In genomic region chr5:7467179-7467578, GRCh38 we compare ENCODE assay signal across 23 cellular contexts.
DNase-seq lines count a peak whose midpoint lies in the region; ATAC-seq, FAIRE-seq and TF ChIP-seq lines count a peak whose summit lies in the region.
"Had no signal": no experiment of that assay in that cellular context is flagged by ENCODE, and none has a peak within 500 bp of the region (broad histone marks: within the 10 kb centered on the region; RNA-seq: fewer than 3 reads in every experiment).

No MANE protein-coding gene starts in this region.

- ATAC-seq in GM23338 (no peak), WTC11 (no peak), HG03039 (IDR thresholded peaks at IDR 0.05; ENCODE audit: unreplicated experiment) (no peak)
- no peak for ATAC-seq in activated CD8-positive, alpha-beta T cell treated with anti-CD3 and anti-CD28 coated beads, Interleukin-2, amount 10 ng/mL, durations not matched to agents 7 days and 5 days
- ATAC-seq: CD8-positive, alpha-beta T cell had no signal

- H3K4me1 ChIP-seq in GM23338 (ENCODE audit: insufficient read depth), result peaks cover 53% of the 10 kb centered on the region
- H3K4me1 ChIP-seq in endodermal cell (ENCODE audit: control insufficient read depth, insufficient read depth, low read length), result no peaks in the 10 kb centered on the region
- H3K4me1 ChIP-seq: BE2C, BLaER1, Caco-2 had no signal

- H3K4me2 ChIP-seq in GM23338, result no peak overlapping the region
- H3K4me2 ChIP-seq: BLaER1 had no signal

- H3K4me1 Mint-ChIP-seq in CD14-positive monocyte (no peaks in the 10 kb centered on the region), GM23338 (peaks cover 44% of the 10 kb centered on the region), WTC11 (peaks cover 66% of the 10 kb centered on the region), endodermal cell (peaks cover 28% of the 10 kb centered on the region)
- no peaks in the 10 kb centered on the region for H3K4me1 Mint-ChIP-seq in activated CD8-positive, alpha-beta T cell treated with anti-CD3 and anti-CD28 coated beads, Interleukin-2, amount 10 ng/mL, durations not matched to agents 7 days and 5 days (ENCODE audit: low read depth)

- DNase-seq in CD14-positive monocyte (ENCODE audit: low spot score) (peak; percentile 33), GM23338 (ENCODE audit: low spot score) (no peak), WTC11 (ENCODE audit: low spot score) (no peak), endodermal cell (peak; percentile 56), GM12891 (ENCODE audit: insufficient read length, low spot score) (no peak)
- no peak for DNase-seq in activated CD8-positive, alpha-beta T cell treated with anti-CD3 and anti-CD28 coated beads, Interleukin-2, amount 10 ng/mL, durations not matched to agents 7 days and 5 days
- DNase-seq: 8988T; ACHN; BE2C; C1 segment of cervical spinal cord; Caco-2; Calu3; CD4-positive, alpha-beta T cell; CD8-positive, alpha-beta T cell; DMS79 treated with DMSO at 0.1 percent for 48 hours; GF-D8 had no signal

- H3K36me3 ChIP-seq in GM23338 (ENCODE audit: insufficient read depth), result no peaks in the 10 kb centered on the region
- no peaks in the 10 kb centered on the region for H3K36me3 ChIP-seq in endodermal cell (ENCODE audit: control insufficient read depth, insufficient read depth, low read length)
- H3K36me3 ChIP-seq: BE2C, BLaER1 had no signal

- H3K9me3 ChIP-seq in endodermal cell (ENCODE audit: control insufficient read depth, low read length), result peaks cover 16% of the 10 kb centered on the region
- H3K9me3 ChIP-seq: BE2C had no signal

- TF ChIP-seq POLR2A in GM12891 (IDR thresholded peaks at IDR 0.05; ENCODE audit: low read depth, low read length), result no peak

- H3F3A ChIP-seq in GM23338 (replicated peaks; ENCODE audit: low read depth), result no peaks in the 10 kb centered on the region

- H3K4me3 ChIP-seq in GM23338, result no peak overlapping the region
- H3K4me3 ChIP-seq in endodermal cell (ENCODE audit: low read length), result no peak overlapping the region
- H3K4me3 ChIP-seq: BLaER1 had no signal

- no peak for FAIRE-seq in GM12891 (lab: Jason Lieb, UNC)
- FAIRE-seq: A204.1, D721Med, G401.6, GM12892, GM18507 had no signal

- no peak overlapping the region for H2AFZ ChIP-seq in GM23338

- H3K27ac Mint-ChIP-seq in CD14-positive monocyte, result no peak overlapping the region
- H3K27ac Mint-ChIP-seq in GM23338, result no peak overlapping the region
- H3K27ac Mint-ChIP-seq in WTC11, result peak overlapping the region; percentile 48
- no peak overlapping the region for H3K27ac Mint-ChIP-seq in endodermal cell
- no peak overlapping the region for H3K27ac Mint-ChIP-seq in activated CD8-positive, alpha-beta T cell treated with anti-CD3 and anti-CD28 coated beads, Interleukin-2, amount 10 ng/mL, durations not matched to agents 7 days and 5 days
- H3K27ac Mint-ChIP-seq: CD4-positive, alpha-beta T cell; CD8-positive, alpha-beta T cell had no signal

- WGBS in endodermal cell (ENCODE audit: insufficient coverage in 1 of 2, insufficient read length in 1 of 2), 2 experiments, result 87 to 92% methylated on average over 7 of the region's 7 CpGs

- no peaks in the 10 kb centered on the region for H3K27me3 ChIP-seq in GM23338 (ENCODE audit: insufficient read depth)
- H3K27me3 ChIP-seq in endodermal cell (ENCODE audit: control insufficient read depth, insufficient read depth, low read length, poor library complexity, severe bottlenecking), result no peaks in the 10 kb centered on the region
- H3K27me3 ChIP-seq: BE2C, BLaER1 had no signal

- TF ChIP-seq CTCF in CD14-positive monocyte (IDR thresholded peaks at IDR 0.05), result no peak
- TF ChIP-seq CTCF in GM23338 (conservative IDR thresholded peaks at IDR 0.05; ENCODE audit: low read depth in 2 of 2), result no peak
- TF ChIP-seq CTCF in WTC11 (IDR thresholded peaks at IDR 0.05), result no peak
- no peak for TF ChIP-seq CTCF in endodermal cell (conservative IDR thresholded peaks at IDR 0.05)

- intact Hi-C loops in CD14-positive monocyte (cut with micrococcal nuclease), result no loop called here

- H3K27ac ChIP-seq in GM23338 (ENCODE audit: low read depth) (0 out of 2 replicates have a peak overlapping the region, but pooled peaks have one; percentile 30), endodermal cell (ENCODE audit: low read depth, low read length) (no peak overlapping the region)
- H3K27ac ChIP-seq: BLaER1 had no signal

- CTCF ChIA-PET in WTC11 (lab: Charles Lee), result interaction anchor here (0.8 to 5.1 kb wide), 2 partner anchors 52 to 73 kb away, joined by 3 to 25 read pairs; no protein-coding TSS in a partner anchor
- CTCF ChIA-PET in activated CD8-positive, alpha-beta T cell treated with anti-CD3 and anti-CD28 coated beads, Interleukin-2, amount 10 ng/mL, durations not matched to agents 7 days and 5 days (lab: Charles Lee), result no interaction called here

- H4K20me1 ChIP-seq in GM23338 (replicated peaks; ENCODE audit: insufficient read depth), result peaks cover 11% of the 10 kb centered on the region
- H4K20me1 ChIP-seq: BLaER1 had no signal

- H3K27me3 Mint-ChIP-seq in CD14-positive monocyte (ENCODE audit: low read depth in 3 of 3) (no peaks in the 10 kb centered on the region), GM23338 (ENCODE audit: insufficient read depth, low read depth, poor library complexity) (peaks cover 3% of the 10 kb centered on the region), WTC11 (ENCODE audit: low read depth) (no peaks in the 10 kb centered on the region), endodermal cell (ENCODE audit: insufficient read depth) (no peaks in the 10 kb centered on the region)
- no peaks in the 10 kb centered on the region for H3K27me3 Mint-ChIP-seq in activated CD8-positive, alpha-beta T cell treated with anti-CD3 and anti-CD28 coated beads, Interleukin-2, amount 10 ng/mL, durations not matched to agents 7 days and 5 days (ENCODE audit: low read depth)
- H3K27me3 Mint-ChIP-seq: CD4-positive, alpha-beta T cell had no signal

- H3K36me3 Mint-ChIP-seq in CD14-positive monocyte (no peaks in the 10 kb centered on the region), GM23338 (ENCODE audit: low read depth) (peaks cover 18% of the 10 kb centered on the region), WTC11 (peaks cover 24% of the 10 kb centered on the region), endodermal cell (ENCODE audit: low read depth) (peaks cover 9% of the 10 kb centered on the region)
- H3K36me3 Mint-ChIP-seq in activated CD8-positive, alpha-beta T cell treated with anti-CD3 and anti-CD28 coated beads, Interleukin-2, amount 10 ng/mL, durations not matched to agents 7 days and 5 days (ENCODE audit: low read depth), result no peaks in the 10 kb centered on the region
- H3K36me3 Mint-ChIP-seq: CD8-positive, alpha-beta T cell had no signal

- H3K9me3 Mint-ChIP-seq in CD14-positive monocyte, result peaks cover 0 to 7% (median 4%) of the 10 kb centered on the region in 7 donors
- peaks cover 13% of the 10 kb centered on the region for H3K9me3 Mint-ChIP-seq in GM23338
- H3K9me3 Mint-ChIP-seq in WTC11, result peaks cover 17% of the 10 kb centered on the region
- peaks cover 14% of the 10 kb centered on the region for H3K9me3 Mint-ChIP-seq in endodermal cell
- peaks cover 7% of the 10 kb centered on the region for H3K9me3 Mint-ChIP-seq in activated CD8-positive, alpha-beta T cell treated with anti-CD3 and anti-CD28 coated beads, Interleukin-2, amount 10 ng/mL, durations not matched to agents 7 days and 5 days (ENCODE audit: insufficient read depth)

- no peaks in the 10 kb centered on the region for H3K9me2 ChIP-seq in GM23338 (ENCODE audit: insufficient read depth)

- no peak overlapping the region for H3K4me3 Mint-ChIP-seq in CD14-positive monocyte
- H3K4me3 Mint-ChIP-seq in GM23338, result no peak overlapping the region
- H3K4me3 Mint-ChIP-seq in WTC11, result no peak overlapping the region
- no peak overlapping the region for H3K4me3 Mint-ChIP-seq in endodermal cell
- no peak overlapping the region for H3K4me3 Mint-ChIP-seq in activated CD8-positive, alpha-beta T cell treated with anti-CD3 and anti-CD28 coated beads, Interleukin-2, amount 10 ng/mL, durations not matched to agents 7 days and 5 days
- H3K4me3 Mint-ChIP-seq: CD4-positive, alpha-beta T cell; CD8-positive, alpha-beta T cell had no signal

- POLR2A ChIA-PET in WTC11 (lab: Charles Lee), result no interaction called here
- POLR2A ChIA-PET in activated CD8-positive, alpha-beta T cell treated with anti-CD3 and anti-CD28 coated beads, Interleukin-2, amount 10 ng/mL, durations not matched to agents 7 days and 5 days (lab: Charles Lee), result no interaction called here

- H3K79me2 ChIP-seq in GM23338 (replicated peaks; ENCODE audit: insufficient read depth), result peaks cover 100% of the 10 kb centered on the region

- H3K9ac ChIP-seq in endodermal cell (ENCODE audit: extremely low read depth, low read length, poor library complexity, severe bottlenecking), result no peak overlapping the region
- H3K9ac ChIP-seq: BLaER1 had no signal

TF ChIP-seq in GM23338, 12 proteins besides CTCF, POLR2A, EP300 and RAD21 (continues in another document):
- TF ChIP-seq JUNB (IDR thresholded peaks at IDR 0.05; ENCODE audit: unreplicated experiment), result no peak
- TF ChIP-seq ZNF114 (CRISPR knock-in tag; IDR thresholded peaks at IDR 0.05), result no peak
- TF ChIP-seq STAT1 (IDR thresholded peaks at IDR 0.05; ENCODE audit: unreplicated experiment), result no peak
- no peak for TF ChIP-seq EZH2phosphoT487 (IDR thresholded peaks at IDR 0.05; ENCODE audit: unreplicated experiment)

TF ChIP-seq in WTC11, 78 proteins besides CTCF, POLR2A, EP300 and RAD21 (continues in another document):
- no peak for TF ChIP-seq ERG (CRISPR knock-in tag; IDR thresholded peaks at IDR 0.05)

TF ChIP-seq in GM12891, 5 proteins besides CTCF, POLR2A, EP300 and RAD21:
- no peak for TF ChIP-seq SPI1 (IDR thresholded peaks at IDR 0.05; ENCODE audit: low read depth, low read length)
- TF ChIP-seq PAX5 (IDR thresholded peaks at IDR 0.05; ENCODE audit: insufficient read depth, low read length, severe bottlenecking), result no peak
- TF ChIP-seq POLR2AphosphoS5 (IDR thresholded peaks at IDR 0.05; ENCODE audit: low read depth, low read length), result no peak
- no peak for TF ChIP-seq TAF1 (IDR thresholded peaks at IDR 0.05; ENCODE audit: low read depth, low read length)
- TF ChIP-seq POU2F2 (IDR thresholded peaks at IDR 0.05; ENCODE audit: low read depth, low read length), result no peak

Comparison
In these comparisons a context has a peak if more than half of its experiments do, and no peak if none do; other contexts are left out.
1. DNase-seq: peak in CD14-positive monocyte (single experiment) and endodermal cell (single experiment); none in GM23338 (single experiment), WTC11 (single experiment), GM12891 (single experiment) and activated CD8-positive, alpha-beta T cell treated with anti-CD3 and anti-CD28 coated beads, Interleukin-2, amount 10 ng/mL, durations not matched to agents 7 days and 5 days (single experiment).